Comparison of ENCODE assay signal across 11 cellular contexts in the genomic region with DNA sequence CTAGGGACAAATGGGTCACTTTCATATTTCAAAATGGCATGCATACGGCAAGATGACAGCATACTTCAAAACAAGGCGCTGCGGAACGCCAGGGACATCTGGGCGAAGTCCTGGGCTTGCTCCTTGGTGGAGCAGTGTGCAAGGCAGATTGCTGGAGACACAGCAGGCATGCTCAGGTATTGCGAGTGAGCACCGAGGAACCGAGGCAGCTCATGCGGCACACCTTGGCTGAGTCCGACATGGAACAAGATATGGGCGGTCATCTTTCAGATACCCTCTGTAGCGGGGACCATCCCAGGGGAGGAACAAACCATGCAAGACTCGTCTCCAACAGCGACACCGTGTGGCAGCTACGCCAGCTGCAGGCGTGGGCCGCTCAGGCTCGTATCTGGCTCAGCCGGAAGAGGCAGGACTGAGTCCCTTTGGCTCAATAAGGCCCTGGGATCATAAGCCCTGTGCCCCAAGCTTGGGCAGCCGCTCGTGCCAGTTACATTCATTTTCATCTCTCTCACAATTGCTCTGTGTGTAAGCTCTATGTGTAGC.
DNase-seq lines count a peak whose midpoint lies in the region; ATAC-seq and TF ChIP-seq lines count a peak whose summit lies in the region.
"Had no signal": no experiment of that assay in that cellular context is flagged by ENCODE, and none has a peak within 500 bp of the region (broad histone marks: within the 10 kb centered on the region; RNA-seq: fewer than 3 reads in every experiment).

No MANE protein-coding gene starts in this region.

- no peaks in the 10 kb centered on the region for H3K4me1 Mint-ChIP-seq in CD8-positive, alpha-beta T cell (ENCODE audit: low read depth)
- H3K4me1 Mint-ChIP-seq: nephron had no signal

- H3K27me3 Mint-ChIP-seq in CD8-positive, alpha-beta T cell (ENCODE audit: low read depth), result peaks cover 11% of the 10 kb centered on the region

- CTCF ChIA-PET in CD8-positive, alpha-beta T cell (lab: Charles Lee), result no interaction called here

- peak; percentile 32 for TF ChIP-seq CTCF in left ventricle myocardium inferior (IDR thresholded peaks at IDR 0.05; ENCODE audit: borderline replicate concordance)
- TF ChIP-seq CTCF in fibroblast of mammary gland (conservative IDR thresholded peaks at IDR 0.05; ENCODE audit: control insufficient read depth, insufficient read depth, low read depth, low read length), result peak; percentile 64
- no peak for TF ChIP-seq CTCF in CD8-positive, alpha-beta T cell (IDR thresholded peaks at IDR 0.05)

- H3K27ac ChIP-seq in left ventricle myocardium inferior (replicated peaks), result no peak overlapping the region
- H3K27ac ChIP-seq in CD8-positive, alpha-beta T cell (ENCODE audit: low read depth, low read length), result no peak overlapping the region
- H3K27ac ChIP-seq: SK-N-MC had no signal

- no peak for ATAC-seq in Right ventricle myocardium inferior
- no peak for ATAC-seq in CD8-positive, alpha-beta T cell
- no peak for ATAC-seq in GM18498 (IDR thresholded peaks at IDR 0.05; ENCODE audit: unreplicated experiment)

- intact Hi-C loops in left ventricle myocardium inferior (cut with micrococcal nuclease), result loop anchor here (10.0 kb wide), 1 partner anchor 382 kb away; no protein-coding TSS in a partner anchor
- intact Hi-C loops in Right ventricle myocardium inferior (cut with DNase I), result no loop called here
- intact Hi-C loops in CD8-positive, alpha-beta T cell (cut with DNase I, micrococcal nuclease), result loop anchor here in 1 of 2 experiments (5.0 kb wide), 1 partner anchor 395 kb away; no protein-coding TSS in a partner anchor

- H3K4me1 ChIP-seq in left ventricle myocardium inferior (peaks cover 6% of the 10 kb centered on the region), NT2/D1 (ENCODE audit: insufficient read depth, insufficient read length) (no peaks in the 10 kb centered on the region)
- no peaks in the 10 kb centered on the region for H3K4me1 ChIP-seq in CD8-positive, alpha-beta T cell (ENCODE audit: insufficient read depth, low read length)

- H3K4me3 Mint-ChIP-seq in CD8-positive, alpha-beta T cell, result no peak overlapping the region
- H3K4me3 Mint-ChIP-seq: nephron had no signal

- no peak overlapping the region for H3K4me3 ChIP-seq in left ventricle myocardium inferior
- no peak overlapping the region for H3K4me3 ChIP-seq in NT2/D1 (ENCODE audit: insufficient read length, low read depth)
- H3K4me3 ChIP-seq in fibroblast of mammary gland (ENCODE audit: control insufficient read depth, low read depth, low read length), result no peak overlapping the region
- H3K4me3 ChIP-seq in CD8-positive, alpha-beta T cell (ENCODE audit: low read depth, low read length), result no peak overlapping the region
- H3K4me3 ChIP-seq: SK-N-MC had no signal

- H3K9me3 Mint-ChIP-seq in CD8-positive, alpha-beta T cell, result peaks cover 6% of the 10 kb centered on the region

- no peaks in the 10 kb centered on the region for H3K27me3 ChIP-seq in left ventricle myocardium inferior (ENCODE audit: low read depth)
- no peaks in the 10 kb centered on the region for H3K27me3 ChIP-seq in NT2/D1 (ENCODE audit: insufficient read depth, insufficient read length)
- no peaks in the 10 kb centered on the region for H3K27me3 ChIP-seq in CD8-positive, alpha-beta T cell (ENCODE audit: insufficient read depth, low read length)

- H3K9ac ChIP-seq in NT2/D1 (ENCODE audit: insufficient read length, low read depth), result no peak overlapping the region

- H3K27ac Mint-ChIP-seq in CD8-positive, alpha-beta T cell, result no peak overlapping the region
- H3K27ac Mint-ChIP-seq: nephron had no signal

- no peaks in the 10 kb centered on the region for H3K36me3 ChIP-seq in left ventricle myocardium inferior
- H3K36me3 ChIP-seq in NT2/D1 (ENCODE audit: insufficient read depth, insufficient read length, low read length), result no peaks in the 10 kb centered on the region
- no peaks in the 10 kb centered on the region for H3K36me3 ChIP-seq in CD8-positive, alpha-beta T cell (ENCODE audit: insufficient read depth, low read length)

- H3K9me3 ChIP-seq in left ventricle myocardium inferior (replicated peaks) (peaks cover 11% of the 10 kb centered on the region), NT2/D1 (ENCODE audit: insufficient read depth, low read length) (peaks cover 8% of the 10 kb centered on the region; the same call in 1 of the 2 replicates)
- H3K9me3 ChIP-seq in CD8-positive, alpha-beta T cell (ENCODE audit: low read length), result no peaks in the 10 kb centered on the region

- in situ Hi-C loops in ACHN (cut with HindIII; ENCODE audit: low pct_ligation_motif_present, low pct_unique_long_range_greater_than_20kb, low sequenced_read_pairs), result no loop called here

- H3K36me3 Mint-ChIP-seq in CD8-positive, alpha-beta T cell, result no peaks in the 10 kb centered on the region

- no peak for DNase-seq in left ventricle myocardium inferior
- no peak for DNase-seq in Right ventricle myocardium inferior (ENCODE audit: missing footprints)
- peak; percentile 50 for DNase-seq in NT2/D1 (ENCODE audit: low read depth, low spot score)
- DNase-seq in fibroblast of mammary gland (ENCODE audit: low read depth), result peak; percentile 44
- peak; percentile 15 for DNase-seq in stimulated activated CD4-positive, alpha-beta T cell treated with anti-CD3 and anti-CD28 coated beads, Interleukin-4, amount 100 ng/mL, for 1 hour
- DNase-seq in CD8-positive, alpha-beta T cell, result no peak
- DNase-seq in ACHN, result no peak
- DNase-seq: NCI-H2029 had no signal

- POLR2A ChIA-PET in CD8-positive, alpha-beta T cell (lab: Charles Lee), result no interaction called here

Comparison
In these comparisons a context has a peak if more than half of its experiments do, and no peak if none do; other contexts are left out.
1. DNase-seq: peak in NT2/D1 (single experiment), fibroblast of mammary gland (single experiment) and stimulated activated CD4-positive, alpha-beta T cell treated with anti-CD3 and anti-CD28 coated beads, Interleukin-4, amount 100 ng/mL, for 1 hour (single experiment); none in left ventricle myocardium inferior (single experiment), Right ventricle myocardium inferior (single experiment), CD8-positive, alpha-beta T cell (0 of 7) and ACHN (single experiment).